29 cellular contexts compared by ENCODE assay signal in the genomic region with DNA sequence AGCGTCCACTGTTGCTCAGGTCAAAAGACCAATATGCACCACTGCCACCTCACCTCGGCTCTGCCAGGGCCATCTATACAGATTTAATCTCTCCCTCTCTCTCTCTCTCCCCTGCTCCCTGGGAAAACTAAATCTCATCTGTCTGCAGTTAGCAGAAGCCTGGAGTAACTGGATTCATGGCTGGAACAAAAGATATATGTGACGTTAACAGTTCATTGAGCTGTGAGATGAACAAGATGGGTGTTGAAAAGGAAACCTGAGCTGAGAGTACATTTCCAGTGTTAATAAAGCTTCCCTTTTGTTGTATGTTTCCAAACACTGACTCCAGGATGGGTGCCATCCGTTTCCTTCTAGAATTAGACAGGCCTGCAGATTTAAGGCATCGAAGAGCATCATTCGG.
"Had no signal": no experiment of that assay in that cellular context is flagged by ENCODE, and none has a peak within 500 bp of the region (broad histone marks: within the 10 kb centered on the region; RNA-seq: fewer than 3 reads in every experiment).

No MANE protein-coding gene starts in this region.

- FAIRE-seq: kidney had no signal

- H3K4me1 Mint-ChIP-seq: endodermal cell; mesothelial cell of epicardium; naive B cell; neural progenitor cell; stimulated activated memory B cell treated with anti-CD40 and anti-IgM and Interleukin-4, amounts not matched to agents 10 μg/mL and 1 μg/mL and 100 μg/mL, for 72 hours had no signal

- H3K36me3 ChIP-seq: colonic mucosa, gastrocnemius medialis, left lung, neural progenitor cell, right atrium auricular region, spleen, tibial artery had no signal

- H3K4me3 ChIP-seq: colonic mucosa, gastrocnemius medialis, hepatocyte, left lung, mucosa of descending colon, neural progenitor cell, right atrium auricular region, skin epidermis, spleen, testis, tibial artery had no signal

- H3K9me3 Mint-ChIP-seq: dendritic cell treated with granulocyte-macrophage colony-stimulating factor and Interleukin-4, amounts not matched to agents 40 ng/mL and 50 ng/mL, for 4 days; endodermal cell; mesothelial cell of epicardium; natural killer cell treated with Interleukin-12 subunit alpha and Interleukin-12 subunit beta and Interleukin-15 and Interleukin-18, amount 100 ng/mL, for 72 hours; neural progenitor cell; stimulated activated memory B cell treated with anti-CD40 and anti-IgM and Interleukin-4, amounts not matched to agents 10 μg/mL and 1 μg/mL and 100 μg/mL, for 72 hours; type B pancreatic cell had no signal

- H3K27ac Mint-ChIP-seq: dendritic cell treated with granulocyte-macrophage colony-stimulating factor and Interleukin-4, amounts not matched to agents 40 ng/mL and 50 ng/mL, for 4 days; endodermal cell; mesothelial cell of epicardium; naive B cell; natural killer cell treated with Interleukin-12 subunit alpha and Interleukin-12 subunit beta and Interleukin-15 and Interleukin-18, amount 100 ng/mL, for 72 hours; neural progenitor cell; progenitor cell of endocrine pancreas; stimulated activated memory B cell treated with anti-CD40 and anti-IgM and Interleukin-4, amounts not matched to agents 10 μg/mL and 1 μg/mL and 100 μg/mL, for 72 hours; type B pancreatic cell had no signal

- H3K4me1 ChIP-seq: colonic mucosa, left lung, neural progenitor cell, parathyroid adenoma, right atrium auricular region, spleen, testis, tibial artery had no signal

- DNase-seq: colonic mucosa; effector CD8-positive, alpha-beta T cell; endodermal cell; foreskin fibroblast; gastrocnemius medialis; head of caudate nucleus; kidney; left lung; mesenchymal stem cell; mucosa of descending colon; naive B cell; spleen; stimulated activated CD4-positive, alpha-beta T cell treated with anti-CD3 and anti-CD28 coated beads, Interleukin-4, amount 100 ng/mL, for 4 hours; stimulated activated naive CD8-positive, alpha-beta T cell treated with anti-CD3 and anti-CD28 coated beads, Interleukin-15, Interleukin-2, amounts not matched to agents 100 U/mL and 50 U/mL, for 24 hours; substantia nigra; testis; tibial artery had no signal

- H3K27ac ChIP-seq: colonic mucosa, epithelial cell of prostate, gastrocnemius medialis, hepatocyte, left lung, neural progenitor cell, parathyroid adenoma, right atrium auricular region, skin epidermis, spleen, testis, tibial artery had no signal

- H3K36me3 Mint-ChIP-seq: mesothelial cell of epicardium; naive B cell; natural killer cell treated with Interleukin-12 subunit alpha and Interleukin-12 subunit beta and Interleukin-15 and Interleukin-18, amount 100 ng/mL, for 72 hours; neural progenitor cell; stimulated activated memory B cell treated with anti-CD40 and anti-IgM and Interleukin-4, amounts not matched to agents 10 μg/mL and 1 μg/mL and 100 μg/mL, for 72 hours; type B pancreatic cell had no signal

- H3K27me3 Mint-ChIP-seq: dendritic cell treated with granulocyte-macrophage colony-stimulating factor and Interleukin-4, amounts not matched to agents 40 ng/mL and 50 ng/mL, for 4 days had no signal

- H3K4me3 Mint-ChIP-seq: dendritic cell treated with granulocyte-macrophage colony-stimulating factor and Interleukin-4, amounts not matched to agents 40 ng/mL and 50 ng/mL, for 4 days; endodermal cell; mesothelial cell of epicardium; naive B cell; natural killer cell treated with Interleukin-12 subunit alpha and Interleukin-12 subunit beta and Interleukin-15 and Interleukin-18, amount 100 ng/mL, for 72 hours; neural progenitor cell; stimulated activated memory B cell treated with anti-CD40 and anti-IgM and Interleukin-4, amounts not matched to agents 10 μg/mL and 1 μg/mL and 100 μg/mL, for 72 hours; type B pancreatic cell had no signal

- H3K27me3 ChIP-seq: colonic mucosa, gastrocnemius medialis, hepatocyte, left lung, neural progenitor cell, right atrium auricular region, spleen, testis, tibial artery had no signal

- H3K9me3 ChIP-seq: colonic mucosa, gastrocnemius medialis, left lung, mucosa of descending colon, right atrium auricular region, spleen, testis, tibial artery had no signal
